In the genomic region with DNA sequence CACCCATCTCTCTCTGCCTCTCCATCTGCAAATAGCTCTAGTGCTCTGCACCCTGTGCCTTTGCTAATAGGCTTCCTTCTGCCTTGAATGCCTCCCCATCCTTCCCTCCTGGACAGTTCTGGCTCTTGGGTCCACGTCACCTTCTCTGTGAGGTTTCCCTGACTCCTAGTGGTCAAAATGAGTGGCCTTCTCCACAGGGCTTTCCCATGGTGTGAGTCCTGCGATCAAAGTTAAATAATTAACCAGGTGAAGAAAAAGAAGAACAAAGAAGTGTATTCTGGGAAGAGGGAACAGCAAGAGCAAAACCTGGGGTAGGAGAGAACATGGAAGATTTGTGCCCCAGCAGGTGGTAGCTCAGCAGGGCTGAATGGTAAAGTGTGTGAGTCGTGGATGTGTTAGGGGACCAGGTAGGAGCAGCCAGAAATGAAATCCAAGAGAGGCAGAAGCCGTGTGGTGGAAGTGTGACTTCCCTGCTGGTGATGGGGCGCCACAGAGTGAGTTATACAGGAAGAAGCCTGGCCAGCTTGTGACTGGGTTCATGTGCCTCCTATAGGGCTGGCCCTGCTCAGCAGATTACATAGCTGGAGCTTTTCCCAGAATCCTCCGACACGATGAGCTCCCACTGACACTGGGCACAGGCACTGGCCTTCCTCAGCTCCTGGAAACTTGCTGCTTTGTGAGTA, we compare ENCODE assay signal across 12 cellular contexts.
DNase-seq lines count a peak whose midpoint lies in the region; ATAC-seq, FAIRE-seq and TF ChIP-seq lines count a peak whose summit lies in the region.
"Had no signal": no experiment of that assay in that cellular context is flagged by ENCODE, and none has a peak within 500 bp of the region (broad histone marks: within the 10 kb centered on the region; RNA-seq: fewer than 3 reads in every experiment).

No MANE protein-coding gene starts in this region.

- H3K9me2 ChIP-seq in MM.1S (replicated peaks; ENCODE audit: insufficient read depth, low read length): no peaks in the 10 kb centered on the region

- H3K4me3 ChIP-seq in Caco-2 (ENCODE audit: low read depth, low read length) (no peak overlapping the region), MM.1S (ENCODE audit: low read length) (no peak overlapping the region), H1 (ENCODE audit: extremely low read depth in 1 of 4, insufficient read depth in 2 of 4, low read depth in 3 of 4, low read length in 4 of 4) (no peak overlapping the region), mesendoderm (ENCODE audit: low read length) (no peak overlapping the region)

- no peak overlapping the region for H3K14ac ChIP-seq in H1 (ENCODE audit: insufficient read length)

- peaks cover 8% of the 10 kb centered on the region for H3K27me3 Mint-ChIP-seq in Caco-2 (ENCODE audit: insufficient read depth, unreplicated experiment)
- H3K27me3 Mint-ChIP-seq in activated naive CD8-positive, alpha-beta T cell treated with anti-CD3 and anti-CD28 coated beads for 36 hours: peaks cover 18% of the 10 kb centered on the region

- H3K36me3 Mint-ChIP-seq in Caco-2 (ENCODE audit: insufficient read depth, unreplicated experiment): no peaks in the 10 kb centered on the region
- H3K36me3 Mint-ChIP-seq in activated naive CD8-positive, alpha-beta T cell treated with anti-CD3 and anti-CD28 coated beads for 36 hours: no peaks in the 10 kb centered on the region

- no peak overlapping the region for H3K27ac Mint-ChIP-seq in Caco-2 (ENCODE audit: unreplicated experiment)
- no peak overlapping the region for H3K27ac Mint-ChIP-seq in activated naive CD8-positive, alpha-beta T cell treated with anti-CD3 and anti-CD28 coated beads for 36 hours

- CTCF ChIA-PET in Caco-2 (lab: Charles Lee): interaction anchor here (1.0 to 1.4 kb wide), 4 partner anchors 46 to 256 kb away, joined by 3 to 8 read pairs (median 6); no protein-coding TSS in a partner anchor
- CTCF ChIA-PET in H1 (lab: Charles Lee; ENCODE audit: partially characterized antibody): interaction anchor here (0.5 to 1.8 kb wide), 5 partner anchors 46 to 255 kb away, joined by 3 to 5 read pairs (median 3); no protein-coding TSS in a partner anchor

- POLR2A ChIA-PET in Caco-2 (lab: Charles Lee): no interaction called here
- POLR2A ChIA-PET in H1 (lab: Charles Lee; ENCODE audit: partially characterized antibody): interaction anchor here (0.6 kb wide), 1 partner anchor 21 kb away, joined by 3 read pairs; no protein-coding TSS in a partner anchor

- no peak overlapping the region for H3K4me3 Mint-ChIP-seq in Caco-2 (ENCODE audit: unreplicated experiment)
- no peak overlapping the region for H3K4me3 Mint-ChIP-seq in activated naive CD8-positive, alpha-beta T cell treated with anti-CD3 and anti-CD28 coated beads for 36 hours

- TF ChIP-seq RAD21 in H1 (IDR thresholded peaks at IDR 0.05 in 1 of 2, conservative IDR thresholded peaks at IDR 0.05 in 1 of 2; ENCODE audit: low read depth in 2 of 2, low read length in 2 of 2): peak; percentile 53 to 57

- H3K4ac ChIP-seq in H1 (replicated peaks; ENCODE audit: insufficient read length, low read depth, low read length): no peak overlapping the region
- no peak overlapping the region for H3K4ac ChIP-seq in mesendoderm (ENCODE audit: low read depth, low read length)

- no peak overlapping the region for H2BK15ac ChIP-seq in H1 (ENCODE audit: low read length)
- no peak overlapping the region for H2BK15ac ChIP-seq in mesendoderm (replicated peaks; ENCODE audit: low read depth)

- H4K8ac ChIP-seq in H1 (ENCODE audit: extremely low read depth, insufficient read depth, low read length) (no peak overlapping the region), mesendoderm (ENCODE audit: low read depth, low read length) (no peak overlapping the region)

- H3K18ac ChIP-seq in H1 (ENCODE audit: extremely low read depth, low read length) (no peak overlapping the region), mesendoderm (ENCODE audit: low read length) (no peak overlapping the region)

- H2BK120ac ChIP-seq in H1 (replicated peaks; ENCODE audit: low read depth, low read length) (no peak overlapping the region), mesendoderm (ENCODE audit: low read depth, low read length) (no peak overlapping the region)

- no peaks in the 10 kb centered on the region for H3K79me2 ChIP-seq in MM.1S (ENCODE audit: low read length)
- H3K79me2 ChIP-seq in H1 (ENCODE audit: control insufficient read depth in 1 of 2, insufficient read depth in 2 of 2, low read length in 2 of 2): no peaks in the 10 kb centered on the region
- no peaks in the 10 kb centered on the region for H3K79me2 ChIP-seq in mesendoderm (ENCODE audit: control insufficient read depth, insufficient read depth, low read length)

- H3K79me1 ChIP-seq in H1 (ENCODE audit: low read depth, low read length) (no peaks in the 10 kb centered on the region), mesendoderm (ENCODE audit: low read length) (no peaks in the 10 kb centered on the region)

- ATAC-seq in HG03378 (IDR thresholded peaks at IDR 0.05; ENCODE audit: unreplicated experiment) (no peak), GM21526 (IDR thresholded peaks at IDR 0.05; ENCODE audit: low FRiP score, unreplicated experiment) (no peak)

- H2AFZ ChIP-seq in MM.1S (ENCODE audit: low read length) (no peak overlapping the region), H1 (ENCODE audit: low read length) (peak overlapping the region; percentile 32; the same call in 1 of the 2 replicates)

- H3K9me3 Mint-ChIP-seq in Caco-2 (ENCODE audit: unreplicated experiment): no peaks in the 10 kb centered on the region
- H3K9me3 Mint-ChIP-seq in activated naive CD8-positive, alpha-beta T cell treated with anti-CD3 and anti-CD28 coated beads for 36 hours: no peaks in the 10 kb centered on the region

- H3K9ac ChIP-seq in MM.1S (ENCODE audit: low read length): no peak overlapping the region
- H3K9ac ChIP-seq in H1 (replicated peaks in 1 of 4; ENCODE audit: extremely low read depth in 1 of 4, low read depth in 3 of 4, low read length in 3 of 4): no peak overlapping the region
- no peak overlapping the region for H3K9ac ChIP-seq in mesendoderm (ENCODE audit: low read length)

- H2BK20ac ChIP-seq in H1 (ENCODE audit: low read length): no peak overlapping the region

- no peak overlapping the region for H2BK5ac ChIP-seq in H1 (ENCODE audit: low read depth, low read length)
- no peak overlapping the region for H2BK5ac ChIP-seq in mesendoderm (ENCODE audit: low read length)

- H3F3A ChIP-seq in MM.1S (ENCODE audit: insufficient read depth, low read length): no peaks in the 10 kb centered on the region

- FAIRE-seq in H1 (lab: Jason Lieb, UNC): no peak
- FAIRE-seq: frontal cortex, G401.6 had no signal

- DNase-seq in Caco-2 (peak; percentile 62 to 64), MM.1S (no peak), H1 (ENCODE audit: low read depth in 1 of 2, low spot score in 2 of 2) (no peak), mesendoderm (peak; percentile 48), DMS79 treated with DMSO at 0.1 percent for 48 hours (lab: John Stamatoyannopoulos, UW) (no peak)
- no peak for DNase-seq in activated naive CD8-positive, alpha-beta T cell treated with anti-CD3 and anti-CD28 coated beads for 36 hours
- DNase-seq: activated CD4-positive, alpha-beta T cell treated with anti-CD3 and anti-CD28 coated beads, Interleukin-2, amount 50 U/mL, for 4 hours; NCI-H2029 treated with DMSO at 0.1 percent for 48 hours had no signal

- H3K4me1 ChIP-seq in Caco-2 (no peaks in the 10 kb centered on the region), MM.1S (ENCODE audit: low read length) (no peaks in the 10 kb centered on the region), H1 (replicated peaks in 1 of 4; ENCODE audit: control insufficient read depth in 3 of 4, insufficient read depth in 4 of 4, low read length in 3 of 4) (peaks cover 0 to 2% (median 0%) of the 10 kb centered on the region in 4 experiments; a peak in 1 of 7 replicates), mesendoderm (ENCODE audit: control insufficient read depth, low read depth, low read length) (peaks cover 2% of the 10 kb centered on the region)

- no peak overlapping the region for H3K27ac ChIP-seq in MM.1S (ENCODE audit: low read length)
- no peak overlapping the region for H3K27ac ChIP-seq in H1 (ENCODE audit: low read depth, low read length)
- no peak overlapping the region for H3K27ac ChIP-seq in mesendoderm (ENCODE audit: low read depth, low read length)

- WGBS in H1 (ENCODE audit: extremely low coverage in 1 of 2, insufficient coverage in 1 of 2, insufficient read length in 1 of 2, insufficient replicate concordance in 2 of 2, low coverage in 1 of 2, low lambda C conversion rate in 2 of 2, missing lambda C conversion rate in 1 of 2), 2 experiments: 76% methylated on average over 7 of the region's 7 CpGs; no CpG with 5 or more reads in 1 of the 2 experiments
- WGBS in mesendoderm (ENCODE audit: extremely low coverage, insufficient coverage, low lambda C conversion rate): no CpG with 5 or more reads among the region's 7 CpGs

- no peak overlapping the region for H4K5ac ChIP-seq in H1 (ENCODE audit: insufficient read length, low read depth, low read length)
- H4K5ac ChIP-seq in mesendoderm (ENCODE audit: low read length): no peak overlapping the region

- H3K4me2 ChIP-seq in MM.1S (ENCODE audit: low read depth, low read length) (no peak overlapping the region), H1 (ENCODE audit: insufficient read depth in 1 of 2, low read depth in 2 of 2, low read length in 2 of 2) (no peak overlapping the region), mesendoderm (ENCODE audit: low read length) (no peak overlapping the region)

- intact Hi-C loops in Caco-2 (cut with micrococcal nuclease; ENCODE audit: unreplicated experiment): loop anchor here (1.0 kb wide), 3 partner anchors 135 to 255 kb away; no protein-coding TSS in a partner anchor

- H3K36me3 ChIP-seq in Caco-2 (ENCODE audit: control insufficient read depth, insufficient read depth, low read length) (no peaks in the 10 kb centered on the region), MM.1S (replicated peaks; ENCODE audit: insufficient read depth, low read length) (no peaks in the 10 kb centered on the region), H1 (ENCODE audit: control insufficient read depth in 2 of 4, insufficient read depth in 4 of 4, low read length in 3 of 4) (no peaks in the 10 kb centered on the region), mesendoderm (ENCODE audit: control insufficient read depth, insufficient read depth, low read length) (no peaks in the 10 kb centered on the region)

- H3K9me3 ChIP-seq in Caco-2: no peaks in the 10 kb centered on the region
- H3K9me3 ChIP-seq in MM.1S (replicated peaks; ENCODE audit: insufficient read depth, low read length): no peaks in the 10 kb centered on the region
- H3K9me3 ChIP-seq in H1 (ENCODE audit: insufficient read depth in 2 of 2, low read depth in 1 of 2, low read length in 1 of 2): no peaks in the 10 kb centered on the region; a peak in 1 of 4 replicates

- H3K4me1 Mint-ChIP-seq in Caco-2 (ENCODE audit: low read depth, unreplicated experiment): peaks cover 7% of the 10 kb centered on the region
- peaks cover 3% of the 10 kb centered on the region for H3K4me1 Mint-ChIP-seq in activated naive CD8-positive, alpha-beta T cell treated with anti-CD3 and anti-CD28 coated beads for 36 hours

- BruUV-seq in Caco-2 (replicated peaks; lab: Mats Ljungman, UMichigan): no TSS peak

- no peak for TF ChIP-seq EP300 in H1 (IDR thresholded peaks at IDR 0.05; ENCODE audit: borderline replicate concordance in 1 of 2, low read depth in 2 of 2, low read length in 2 of 2)

- H2AK5ac ChIP-seq in H1 (ENCODE audit: low read depth, low read length): no peak overlapping the region
- H2AK5ac ChIP-seq in mesendoderm (ENCODE audit: low read length): no peak overlapping the region

- H3K23ac ChIP-seq in H1 (ENCODE audit: insufficient read length): no peak overlapping the region
- H3K23ac ChIP-seq in mesendoderm (ENCODE audit: low read length): no peak overlapping the region

- no peaks in the 10 kb centered on the region for H3K27me3 ChIP-seq in Caco-2 (replicated peaks; ENCODE audit: control insufficient read depth, insufficient read depth, low read length)
- no peaks in the 10 kb centered on the region for H3K27me3 ChIP-seq in MM.1S (replicated peaks; ENCODE audit: insufficient read depth, low read length)
- no peaks in the 10 kb centered on the region for H3K27me3 ChIP-seq in H1 (replicated peaks in 1 of 4; ENCODE audit: control insufficient read depth in 3 of 4, extremely low read depth in 1 of 4, insufficient read depth in 3 of 4, low read length in 3 of 4)
- H3K27me3 ChIP-seq in mesendoderm (ENCODE audit: insufficient read depth, low read length, poor library complexity): no peaks in the 10 kb centered on the region

- no peaks in the 10 kb centered on the region; the same call in 1 of the 2 replicates for H3K23me2 ChIP-seq in H1 (ENCODE audit: low read depth, low read length)

- H3K56ac ChIP-seq in H1 (replicated peaks; ENCODE audit: insufficient read length, low read depth, low read length): no peak overlapping the region
- H3K56ac ChIP-seq in mesendoderm (ENCODE audit: low read length): no peak overlapping the region

- H4K91ac ChIP-seq in H1 (replicated peaks; ENCODE audit: insufficient read length, low read length): no peak overlapping the region

- no peak overlapping the region for H2BK12ac ChIP-seq in H1 (ENCODE audit: low read depth, low read length)

- H4K20me1 ChIP-seq in MM.1S (ENCODE audit: insufficient read depth, low read length) (no peaks in the 10 kb centered on the region), H1 (replicated peaks in 1 of 2; ENCODE audit: control insufficient read depth in 1 of 2, insufficient read depth in 2 of 2, low read length in 2 of 2) (no peaks in the 10 kb centered on the region)

- no peak for TF ChIP-seq POLR2A in H1 (IDR thresholded peaks at IDR 0.05; ENCODE audit: control extremely low read depth in 1 of 2, low read depth in 2 of 2, low read length in 2 of 2)

- peak; percentile 49 to 78 for TF ChIP-seq CTCF in Caco-2 (IDR thresholded peaks at IDR 0.05; ENCODE audit: insufficient read depth in 1 of 2, low read depth in 1 of 2, low read length in 1 of 2, severe bottlenecking in 1 of 2, unreplicated experiment in 1 of 2)
- TF ChIP-seq CTCF in MM.1S (IDR thresholded peaks at IDR 0.05; ENCODE audit: low read length): peak; percentile 5; the same call in 1 of the 2 replicates
- TF ChIP-seq CTCF in H1 (IDR thresholded peaks at IDR 0.05; ENCODE audit: control extremely low read depth in 1 of 3, insufficient read depth in 1 of 3, low read depth in 1 of 3, low read length in 3 of 3): peak in 2 of 3 experiments; percentile 16 to 41; a peak in 2 of 4 replicates

Comparison
In these comparisons a context has a peak if more than half of its experiments do, and no peak if none do; other contexts are left out.
1. DNase-seq: peak in Caco-2 (2 of 2) and mesendoderm (single experiment); none in MM.1S (single experiment), H1 (0 of 2), DMS79 treated with DMSO at 0.1 percent for 48 hours (single experiment) and activated naive CD8-positive, alpha-beta T cell treated with anti-CD3 and anti-CD28 coated beads for 36 hours (single experiment).
2. CTCF ChIP-seq: peak in every context shown above with its lines; median percentile 64 in Caco-2; 28 in H1; 5 in MM.1S.